Comparison of ENCODE assay signal across 20 cellular contexts in genomic region chr2:162490795-162491470, GRCh38.
A peak's percentile ranks its signal among the peaks of the same experiment; 100 is the strongest.
DNase-seq lines count a peak whose midpoint lies in the region; ATAC-seq and TF ChIP-seq lines count a peak whose summit lies in the region.
"Had no signal": no experiment of that assay in that cellular context is flagged by ENCODE, and none has a peak within 500 bp of the region (broad histone marks: within the 10 kb centered on the region; RNA-seq: fewer than 3 reads in every experiment).

No MANE protein-coding gene starts in this region.

- no peaks in the 10 kb centered on the region for H3K36me3 ChIP-seq in smooth muscle cell (ENCODE audit: low read depth)
- H3K36me3 ChIP-seq: gastroesophageal sphincter, MG63 had no signal

- H4K20me1 ChIP-seq in smooth muscle cell (ENCODE audit: low read depth): no peaks in the 10 kb centered on the region

- no peak overlapping the region for H3K4me3 ChIP-seq in smooth muscle cell
- H3K4me3 ChIP-seq: gastroesophageal sphincter, MG63 had no signal

- WGBS in smooth muscle cell (ENCODE audit: low lambda C conversion rate): 92% methylated on average over 7 of the region's 7 CpGs

- no peaks in the 10 kb centered on the region for H3K27me3 ChIP-seq in smooth muscle cell (ENCODE audit: low read depth)
- H3K27me3 ChIP-seq: gastroesophageal sphincter, MG63 had no signal

- no peak overlapping the region for H3K9ac ChIP-seq in smooth muscle cell (ENCODE audit: low read depth)

- ATAC-seq in GM18868 (IDR thresholded peaks at IDR 0.05; ENCODE audit: unreplicated experiment): peak; percentile 5
- peak; percentile 8 for ATAC-seq in HG02678 (IDR thresholded peaks at IDR 0.05; ENCODE audit: unreplicated experiment)
- ATAC-seq in HG02763 (IDR thresholded peaks at IDR 0.05; ENCODE audit: unreplicated experiment): no peak
- ATAC-seq: activated T-cell treated with anti-CD3 and anti-CD28 coated beads, Interleukin-2, amount 50 U/mL, for 4 hours; gastroesophageal sphincter; naive thymus-derived CD4-positive, alpha-beta T cell had no signal

- no peak for TF ChIP-seq CTCF in smooth muscle cell (IDR thresholded peaks at IDR 0.05; ENCODE audit: borderline replicate concordance, insufficient read depth, poor library complexity, severe bottlenecking)

- DNase-seq in NCI-H1048 (lab: John Stamatoyannopoulos, UW) (peak; percentile 71), myocyte (ENCODE audit: low read depth) (peak; percentile 88), COLO829 (ENCODE audit: low spot score) (no peak), smooth muscle cell (lab: John Stamatoyannopoulos, UW; ENCODE audit: unreplicated experiment) (no peak)
- DNase-seq: activated naive CD4-positive, alpha-beta T cell treated with anti-CD3 and anti-CD28 coated beads, Interleukin-2, amount 10 ng/mL, durations not matched to agents 7 days and 5 days; activated T-cell treated with anti-CD3 and anti-CD28 coated beads, Interleukin-2, amount 50 U/mL, for 4 hours; AML-193; anterior cingulate cortex; CD8-positive, alpha-beta memory T cell; central memory CD4-positive, alpha-beta T cell; mesenchymal stem cell; MG63; naive thymus-derived CD4-positive, alpha-beta T cell; NCI-H1694; NCI-H446 treated with DMSO at 0.1 percent for 48 hours; stimulated activated CD8-positive, alpha-beta memory T cell treated with anti-CD3 and anti-CD28 coated beads, Interleukin-4, amount 100 ng/mL, for 48 hours had no signal

- H3K9me3 ChIP-seq in smooth muscle cell (replicated peaks; ENCODE audit: low read depth): peaks cover 3% of the 10 kb centered on the region
- H3K9me3 ChIP-seq: MG63 had no signal

- H3K27ac ChIP-seq in smooth muscle cell (ENCODE audit: low read depth): no peak overlapping the region
- H3K27ac ChIP-seq: gastroesophageal sphincter had no signal

- H3K4me1 ChIP-seq in smooth muscle cell (ENCODE audit: low read depth): no peaks in the 10 kb centered on the region
- H3K4me1 ChIP-seq: gastroesophageal sphincter had no signal

- no peaks in the 10 kb centered on the region for H3F3A ChIP-seq in smooth muscle cell (ENCODE audit: low read depth)

- H3K79me2 ChIP-seq in smooth muscle cell (ENCODE audit: low read depth): no peaks in the 10 kb centered on the region

- H2AFZ ChIP-seq in smooth muscle cell (ENCODE audit: low read depth): no peak overlapping the region

- no peak overlapping the region for H3K4me2 ChIP-seq in smooth muscle cell

Comparison
In these comparisons a context has a peak if more than half of its experiments do, and no peak if none do; other contexts are left out.
1. DNase-seq: peak in NCI-H1048 (single experiment) and myocyte (single experiment); none in COLO829 (single experiment) and smooth muscle cell (single experiment).